13 cellular contexts compared by ENCODE assay signal in the genomic region with DNA sequence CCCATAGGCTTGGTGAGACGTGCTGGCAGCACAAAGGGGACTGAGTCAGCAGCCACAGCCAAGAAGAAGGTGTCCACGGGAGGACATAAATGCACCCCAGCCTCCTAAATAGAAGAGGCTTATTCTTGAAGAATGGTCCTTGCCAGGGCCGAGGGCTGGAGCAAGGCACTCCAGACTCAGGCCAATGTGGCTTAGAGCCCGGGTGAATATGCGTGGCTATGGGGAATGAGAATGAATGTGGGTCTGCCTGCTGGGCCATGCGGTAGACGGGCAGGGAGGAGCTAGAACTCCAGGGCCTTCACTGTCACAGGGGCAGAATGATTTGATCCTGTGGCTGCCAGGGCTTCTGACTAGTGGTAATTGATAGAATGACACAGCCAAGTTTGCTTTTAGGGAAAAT. TPM values are rescaled to one million over a fixed set of nuclear protein-coding genes. Genes with fewer than 3 reads are reported as not detected.
A peak's percentile ranks its signal among the peaks of the same experiment; 100 is the strongest.
DNase-seq lines count a peak whose midpoint lies in the region; ATAC-seq and TF ChIP-seq lines count a peak whose summit lies in the region.
"Had no signal": no experiment of that assay in that cellular context is flagged by ENCODE, and none has a peak within 500 bp of the region (broad histone marks: within the 10 kb centered on the region; RNA-seq: fewer than 3 reads in every experiment).

No MANE protein-coding gene starts in this region.

- no peak overlapping the region for H2BK120ac ChIP-seq in mesendoderm (ENCODE audit: low read depth, low read length)

- no peaks in the 10 kb centered on the region for H3K9me3 Mint-ChIP-seq in activated T-cell treated with anti-CD3 and anti-CD28 coated beads, Interleukin-2, amount 50 U/mL, for 24 hours
- no peaks in the 10 kb centered on the region for H3K9me3 Mint-ChIP-seq in activated T-cell treated with anti-CD3 and anti-CD28 coated beads, Interleukin-2, amount 50 U/mL, for 72 hours
- H3K9me3 Mint-ChIP-seq in Caco-2 (ENCODE audit: unreplicated experiment): no peaks in the 10 kb centered on the region

- H3K27me3 ChIP-seq in mesendoderm (ENCODE audit: insufficient read depth, low read length, poor library complexity) (no peaks in the 10 kb centered on the region), suprapubic skin (no peaks in the 10 kb centered on the region), Caco-2 (replicated peaks; ENCODE audit: control insufficient read depth, insufficient read depth, low read length) (no peaks in the 10 kb centered on the region)
- H3K27me3 ChIP-seq: BLaER1, esophagus squamous epithelium had no signal

- no CpG with 5 or more reads among the region's 7 CpGs for WGBS in mesendoderm (ENCODE audit: extremely low coverage, insufficient coverage, low lambda C conversion rate)
- 85% methylated on average over 7 of the region's 7 CpGs for WGBS in suprapubic skin

- POLR2A ChIA-PET in Caco-2 (lab: Charles Lee): no interaction called here

- intact Hi-C loops in Caco-2 (cut with micrococcal nuclease; ENCODE audit: unreplicated experiment): loop anchor here (1.0 kb wide), 2 partner anchors 153 to 314 kb away; no protein-coding TSS in a partner anchor

- no peak overlapping the region for H2AK5ac ChIP-seq in mesendoderm (ENCODE audit: low read length)

- H3K9me3 ChIP-seq in suprapubic skin (no peaks in the 10 kb centered on the region), Caco-2 (no peaks in the 10 kb centered on the region)
- H3K9me3 ChIP-seq: BLaER1, esophagus squamous epithelium had no signal

- DNase-seq in activated T-cell treated with anti-CD3 and anti-CD28 coated beads, Interleukin-2, amount 50 U/mL, for 24 hours: no peak
- DNase-seq in activated T-cell treated with anti-CD3 and anti-CD28 coated beads, Interleukin-2, amount 50 U/mL, for 72 hours: no peak
- DNase-seq in amygdala (lab: John Stamatoyannopoulos, UW): peak in 30 of 56 donors; percentile 14 to 76 (median 36)
- peak; percentile 29 for DNase-seq in mesendoderm
- peak; percentile 21 for DNase-seq in superior temporal gyrus (ENCODE audit: extremely low spot score)
- DNase-seq in suprapubic skin (ENCODE audit: low spot score in 2 of 2): no peak
- no peak for DNase-seq in Caco-2
- DNase-seq in COR-L47 (lab: John Stamatoyannopoulos, UW): no peak
- DNase-seq: esophagus squamous epithelium, NCI-H1417 treated with DMSO at 0.1 percent for 48 hours, SIG-M5 had no signal

- ATAC-seq in activated T-cell treated with anti-CD3 and anti-CD28 coated beads, Interleukin-2, amount 50 U/mL, for 72 hours (replicated peaks in 1 of 2): no peak

- no peak overlapping the region for H2BK15ac ChIP-seq in mesendoderm (replicated peaks; ENCODE audit: low read depth)

- no peak overlapping the region for H3K23ac ChIP-seq in mesendoderm (ENCODE audit: low read length)

- H3K56ac ChIP-seq in mesendoderm (ENCODE audit: low read length): no peak overlapping the region

- H2BK5ac ChIP-seq in mesendoderm (ENCODE audit: low read length): no peak overlapping the region

- peaks cover 20% of the 10 kb centered on the region for H3K36me3 ChIP-seq in mesendoderm (ENCODE audit: control insufficient read depth, insufficient read depth, low read length)
- H3K36me3 ChIP-seq in suprapubic skin: peaks cover 96% of the 10 kb centered on the region
- H3K36me3 ChIP-seq in Caco-2 (ENCODE audit: control insufficient read depth, insufficient read depth, low read length): no peaks in the 10 kb centered on the region

- H3K79me2 ChIP-seq in mesendoderm (ENCODE audit: control insufficient read depth, insufficient read depth, low read length): peaks cover 2% of the 10 kb centered on the region

- TF ChIP-seq POLR2A in suprapubic skin (IDR thresholded peaks at IDR 0.05): no peak

- H4K8ac ChIP-seq in mesendoderm (ENCODE audit: low read depth, low read length): no peak overlapping the region

- no peak overlapping the region for H4K5ac ChIP-seq in mesendoderm (ENCODE audit: low read length)

- H3K4me2 ChIP-seq in mesendoderm (ENCODE audit: low read length): no peak overlapping the region
- H3K4me2 ChIP-seq: BLaER1 had no signal

- no peak overlapping the region for H3K27ac ChIP-seq in mesendoderm (ENCODE audit: low read depth, low read length)
- no peak overlapping the region for H3K27ac ChIP-seq in suprapubic skin
- H3K27ac ChIP-seq: BLaER1, esophagus squamous epithelium had no signal

- no peak overlapping the region for H3K9ac ChIP-seq in mesendoderm (ENCODE audit: low read length)
- H3K9ac ChIP-seq: BLaER1 had no signal

- no peak overlapping the region for H3K18ac ChIP-seq in mesendoderm (ENCODE audit: low read length)

- peaks cover 84% of the 10 kb centered on the region for H3K36me3 Mint-ChIP-seq in activated T-cell treated with anti-CD3 and anti-CD28 coated beads, Interleukin-2, amount 50 U/mL, for 24 hours (ENCODE audit: low read depth)
- H3K36me3 Mint-ChIP-seq in activated T-cell treated with anti-CD3 and anti-CD28 coated beads, Interleukin-2, amount 50 U/mL, for 72 hours (ENCODE audit: insufficient read depth in 2 of 2): peaks cover 12 to 25% of the 10 kb centered on the region in 2 donors
- peaks cover 88% of the 10 kb centered on the region for H3K36me3 Mint-ChIP-seq in Caco-2 (ENCODE audit: insufficient read depth, unreplicated experiment)

- H3K4me3 Mint-ChIP-seq in activated T-cell treated with anti-CD3 and anti-CD28 coated beads, Interleukin-2, amount 50 U/mL, for 24 hours: no peak overlapping the region
- H3K4me3 Mint-ChIP-seq in activated T-cell treated with anti-CD3 and anti-CD28 coated beads, Interleukin-2, amount 50 U/mL, for 72 hours: no peak overlapping the region
- H3K4me3 Mint-ChIP-seq in Caco-2 (ENCODE audit: unreplicated experiment): no peak overlapping the region
- H3K4me3 Mint-ChIP-seq: T-helper 17 cell had no signal

- no TSS peak for BruUV-seq in Caco-2 (replicated peaks; lab: Mats Ljungman, UMichigan)

- H3K79me1 ChIP-seq in mesendoderm (ENCODE audit: low read length): peaks cover 11% of the 10 kb centered on the region

- peak overlapping the region; percentile 51 for H3K27ac Mint-ChIP-seq in activated T-cell treated with anti-CD3 and anti-CD28 coated beads, Interleukin-2, amount 50 U/mL, for 24 hours
- no peak overlapping the region for H3K27ac Mint-ChIP-seq in activated T-cell treated with anti-CD3 and anti-CD28 coated beads, Interleukin-2, amount 50 U/mL, for 72 hours
- H3K27ac Mint-ChIP-seq in Caco-2 (ENCODE audit: unreplicated experiment): no peak overlapping the region
- H3K27ac Mint-ChIP-seq: T-helper 17 cell had no signal

- H3K4me1 Mint-ChIP-seq in activated T-cell treated with anti-CD3 and anti-CD28 coated beads, Interleukin-2, amount 50 U/mL, for 24 hours (ENCODE audit: low read depth): peaks cover 4% of the 10 kb centered on the region
- peaks cover 8% of the 10 kb centered on the region for H3K4me1 Mint-ChIP-seq in activated T-cell treated with anti-CD3 and anti-CD28 coated beads, Interleukin-2, amount 50 U/mL, for 72 hours (ENCODE audit: low read depth)
- peaks cover 7% of the 10 kb centered on the region for H3K4me1 Mint-ChIP-seq in Caco-2 (ENCODE audit: low read depth, unreplicated experiment)

- H3K4me1 ChIP-seq in mesendoderm (ENCODE audit: control insufficient read depth, low read depth, low read length) (peaks cover 4% of the 10 kb centered on the region), suprapubic skin (no peaks in the 10 kb centered on the region), Caco-2 (no peaks in the 10 kb centered on the region)
- H3K4me1 ChIP-seq: BLaER1 had no signal

- CTCF ChIA-PET in Caco-2 (lab: Charles Lee): interaction anchor here (0.6 to 2.4 kb wide), 11 partner anchors 11 to 321 kb away, joined by 3 to 29 read pairs (median 5); no protein-coding TSS in a partner anchor

- TF ChIP-seq CTCF in suprapubic skin (IDR thresholded peaks at IDR 0.05) (no peak), Caco-2 (IDR thresholded peaks at IDR 0.05; ENCODE audit: insufficient read depth in 1 of 2, low read depth in 1 of 2, low read length in 1 of 2, severe bottlenecking in 1 of 2, unreplicated experiment in 1 of 2) (no peak)

- no peak overlapping the region for H3K4ac ChIP-seq in mesendoderm (ENCODE audit: low read depth, low read length)

- no peaks in the 10 kb centered on the region for H3K27me3 Mint-ChIP-seq in activated T-cell treated with anti-CD3 and anti-CD28 coated beads, Interleukin-2, amount 50 U/mL, for 24 hours
- H3K27me3 Mint-ChIP-seq in activated T-cell treated with anti-CD3 and anti-CD28 coated beads, Interleukin-2, amount 50 U/mL, for 72 hours (ENCODE audit: low read depth): no peaks in the 10 kb centered on the region
- H3K27me3 Mint-ChIP-seq in Caco-2 (ENCODE audit: insufficient read depth, unreplicated experiment): no peaks in the 10 kb centered on the region
- H3K27me3 Mint-ChIP-seq: T-helper 17 cell had no signal

- H3K4me3 ChIP-seq in mesendoderm (ENCODE audit: low read length) (no peak overlapping the region), suprapubic skin (no peak overlapping the region), Caco-2 (ENCODE audit: low read depth, low read length) (no peak overlapping the region)
- H3K4me3 ChIP-seq: BLaER1, esophagus squamous epithelium had no signal

- TF ChIP-seq EP300 in suprapubic skin (IDR thresholded peaks at IDR 0.05): no peak

RNA-seq across cellular contexts. Expression of a gene that starts 34.0 kb away (rescaled TPM):
- total RNA-seq in activated T-cell treated with anti-CD3 and anti-CD28 coated beads, Interleukin-2, amount 50 U/mL, for 72 hours: 10 to 100 TPM; 71.1 to 82.8 TPM
- 54.3 TPM for polyA plus RNA-seq in mesendoderm (2013, experiment 1 of 2)
- polyA plus RNA-seq in mesendoderm (2013, experiment 2 of 2): 54.2 TPM
- total RNA-seq in suprapubic skin: 10 to 100 TPM; 56.7 to 74.1 (median 69.4) TPM
- 71.8 and 75.7 TPM in 2 replicates for total RNA-seq in Caco-2 (2022)

RNA-seq across cellular contexts. Expression of a gene that starts 55.3 kb away (rescaled TPM):
- total RNA-seq in activated T-cell treated with anti-CD3 and anti-CD28 coated beads, Interleukin-2, amount 50 U/mL, for 72 hours: 100 to 1,000 TPM in 1 of 2 donors, 10 to 100 TPM in 1; 98.0 to 118 TPM
- 131 TPM for polyA plus RNA-seq in mesendoderm (2013, experiment 1 of 2)
- 133 TPM for polyA plus RNA-seq in mesendoderm (2013, experiment 2 of 2)
- total RNA-seq in suprapubic skin: 10 to 100 TPM; 41.0 to 75.5 (median 58.1) TPM
- 128 and 139 TPM in 2 replicates for total RNA-seq in Caco-2 (2022)

Comparison
In these comparisons a context has a peak if more than half of its experiments do, and no peak if none do; other contexts are left out.
1. DNase-seq: peak in amygdala (30 of 56), mesendoderm (single experiment) and superior temporal gyrus (single experiment); none in activated T-cell treated with anti-CD3 and anti-CD28 coated beads, Interleukin-2, amount 50 U/mL, for 24 hours (single experiment), activated T-cell treated with anti-CD3 and anti-CD28 coated beads, Interleukin-2, amount 50 U/mL, for 72 hours (0 of 2), suprapubic skin (0 of 2), Caco-2 (0 of 2) and COR-L47 (single experiment).